Comparison of ENCODE assay signal across 8 cellular contexts in the genomic region with DNA sequence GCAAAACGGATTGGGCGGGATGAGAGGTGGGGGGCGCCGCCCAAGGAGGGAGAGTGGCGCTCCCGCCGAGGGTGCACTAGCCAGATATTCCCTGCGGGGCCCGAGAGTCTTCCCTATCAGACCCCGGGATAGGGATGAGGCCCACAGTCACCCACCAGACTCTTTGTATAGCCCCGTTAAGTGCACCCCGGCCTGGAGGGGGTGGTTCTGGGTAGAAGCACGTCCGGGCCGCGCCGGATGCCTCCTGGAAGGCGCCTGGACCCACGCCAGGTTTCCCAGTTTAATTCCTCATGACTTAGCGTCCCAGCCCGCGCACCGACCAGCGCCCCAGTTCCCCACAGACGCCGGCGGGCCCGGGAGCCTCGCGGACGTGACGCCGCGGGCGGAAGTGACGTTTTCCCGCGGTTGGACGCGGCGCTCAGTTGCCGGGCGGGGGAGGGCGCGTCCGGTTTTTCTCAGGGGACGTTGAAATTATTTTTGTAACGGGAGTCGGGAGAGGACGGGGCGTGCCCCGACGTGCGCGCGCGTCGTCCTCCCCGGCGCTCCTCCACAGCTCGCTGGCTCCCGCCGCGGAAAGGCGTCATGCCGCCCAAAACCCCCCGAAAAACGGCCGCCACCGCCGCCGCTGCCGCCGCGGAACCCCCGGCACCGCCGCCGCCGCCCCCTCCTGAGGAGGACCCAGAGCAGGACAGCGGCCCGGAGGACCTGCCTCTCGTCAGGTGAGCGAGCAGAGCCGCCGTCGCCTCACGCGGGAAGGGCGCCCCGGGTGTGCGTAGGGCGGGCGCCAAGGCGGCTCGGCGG. TPM values are rescaled to one million over a fixed set of nuclear protein-coding genes. Genes with fewer than 3 reads are reported as not detected.
DNase-seq lines count a peak whose midpoint lies in the region; ATAC-seq, FAIRE-seq and TF ChIP-seq lines count a peak whose summit lies in the region.

A gene (plus strand): TSS at position 421 of the 801 bp plus-strand sequence. CDS start 162 bp downstream, at position 583.

- POLR2A ChIA-PET in A549 (lab: Yijun Ruan, JAX), result interaction anchor here (0.8 to 1.0 kb wide), 2 partner anchors 266 to 277 kb away, joined by 3 to 5 read pairs; a partner anchor contains a TSS

- ATAC-seq in A549 (peak; percentile 93 to 97), GM18861 (IDR thresholded peaks at IDR 0.05; ENCODE audit: unreplicated experiment) (peak; percentile 63), HG03095 (IDR thresholded peaks at IDR 0.05; ENCODE audit: unreplicated experiment) (peak; percentile 61)

- 0 out of 5 replicates have a peak, but pooled peaks of 1 of the 2 experiments have one; percentile 9 for TF ChIP-seq RAD21 in A549 (conservative IDR thresholded peaks at IDR 0.05 in 1 of 2, IDR thresholded peaks at IDR 0.05 in 1 of 2)

- TF ChIP-seq POLR2A in A549 (IDR thresholded peaks at IDR 0.05; ENCODE audit: low read length) (peak; percentile 56), breast epithelium (IDR thresholded peaks at IDR 0.05) (peak; percentile 96)

- H3K9me3 ChIP-seq in A549, result no peaks in the 10 kb centered on the region
- H3K9me3 ChIP-seq in breast epithelium, result no peaks in the 10 kb centered on the region
- H3K9me3 ChIP-seq in iPS-18c (ENCODE audit: control insufficient read depth, insufficient read depth, low read length), result no peaks in the 10 kb centered on the region
- H3K9me3 ChIP-seq in skeletal muscle tissue (ENCODE audit: control insufficient read depth in 3 of 3, low read length in 3 of 3), result no peaks in the 10 kb centered on the region

- H3K9ac ChIP-seq in skeletal muscle tissue (ENCODE audit: low read depth in 1 of 3, low read length in 3 of 3), result peak within 1 kb of the TSS; percentile 79 to 99 (median 90)

- H3K27me3 ChIP-seq in breast epithelium, result no peaks in the 10 kb centered on the region
- H3K27me3 ChIP-seq in skeletal muscle tissue (ENCODE audit: control insufficient read depth in 3 of 3, insufficient read depth in 3 of 3, low read length in 3 of 3), result no peaks in the 10 kb centered on the region

- CTCF ChIA-PET in A549 (lab: Yijun Ruan, JAX), result no interaction called here

- FAIRE-seq in A549 (lab: Jason Lieb, UNC), result no peak

- H3K4me1 ChIP-seq in A549 (peaks cover 12% of the 10 kb centered on the region; the same call in 2 of the 3 replicates), breast epithelium (peaks cover 0 to 8% of the 10 kb centered on the region in 2 donors), skeletal muscle tissue (ENCODE audit: control insufficient read depth in 3 of 3, insufficient read depth in 3 of 3, low read length in 3 of 3) (peaks cover 2 to 18% (median 4%) of the 10 kb centered on the region in 3 donors)

- H3K4me3 ChIP-seq in A549 (peak within 1 kb of the TSS; percentile 83), breast epithelium (peak within 1 kb of the TSS; percentile 73 to 88 (median 84)), iPS-18c (ENCODE audit: insufficient read depth, low read depth, low read length) (peak within 1 kb of the TSS; percentile 90), skeletal muscle tissue (ENCODE audit: low read length in 3 of 3) (peak within 1 kb of the TSS; percentile 85 to 93 (median 87))

- no CpG with 5 or more reads among the region's 97 CpGs for WGBS in A549 (ENCODE audit: missing lambda C conversion rate)

- DNase-seq in A549 (ENCODE audit: low read depth in 1 of 2, low spot score in 1 of 2) (peak; percentile 57 to 88), NCI-H2196 (lab: John Stamatoyannopoulos, UW; ENCODE audit: unreplicated experiment) (peak; percentile 73), breast epithelium (ENCODE audit: low spot score in 2 of 2) (peak; percentile 85 to 86)

- peak within 1 kb of the TSS; percentile 87 to 96 for H3K27ac ChIP-seq in A549
- H3K27ac ChIP-seq in VCaP, result peak within 1 kb of the TSS; percentile 89
- H3K27ac ChIP-seq in breast epithelium, result peak within 1 kb of the TSS; percentile 98 to 99
- H3K27ac ChIP-seq in skeletal muscle tissue (ENCODE audit: low read depth, low read length), result peak within 1 kb of the TSS; percentile 96

- H3K36me3 ChIP-seq in breast epithelium (no peaks in the 10 kb centered on the region), skeletal muscle tissue (ENCODE audit: control insufficient read depth in 3 of 3, insufficient read depth in 3 of 3, low read length in 3 of 3) (no peaks in the 10 kb centered on the region)

- H3K4me2 ChIP-seq in A549, result peak within 1 kb of the TSS; percentile 89

- intact Hi-C loops in breast epithelium (cut with DNase I; ENCODE audit: low total_unique reads), result loop anchor here (10.0 kb wide), 1 partner anchor 159 kb away; no protein-coding TSS in a partner anchor

- TF ChIP-seq EP300 in A549 (IDR thresholded peaks at IDR 0.05), result no peak

- TF ChIP-seq CTCF in A549 (IDR thresholded peaks at IDR 0.05) (no peak), VCaP (conservative IDR thresholded peaks at IDR 0.05) (no peak), breast epithelium (IDR thresholded peaks at IDR 0.05) (no peak)

TF ChIP-seq in A549, 52 proteins besides CTCF, POLR2A, EP300 and RAD21 (continues in another document):
- TF ChIP-seq, protein P1, sequence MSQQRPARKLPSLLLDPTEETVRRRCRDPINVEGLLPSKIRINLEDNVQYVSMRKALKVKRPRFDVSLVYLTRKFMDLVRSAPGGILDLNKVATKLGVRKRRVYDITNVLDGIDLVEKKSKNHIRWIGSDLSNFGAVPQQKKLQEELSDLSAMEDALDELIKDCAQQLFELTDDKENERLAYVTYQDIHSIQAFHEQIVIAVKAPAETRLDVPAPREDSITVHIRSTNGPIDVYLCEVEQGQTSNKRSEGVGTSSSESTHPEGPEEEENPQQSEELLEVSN (IDR thresholded peaks at IDR 0.05; ENCODE audit: borderline replicate concordance, low read depth), result peak; percentile 66
- TF ChIP-seq, protein P2, sequence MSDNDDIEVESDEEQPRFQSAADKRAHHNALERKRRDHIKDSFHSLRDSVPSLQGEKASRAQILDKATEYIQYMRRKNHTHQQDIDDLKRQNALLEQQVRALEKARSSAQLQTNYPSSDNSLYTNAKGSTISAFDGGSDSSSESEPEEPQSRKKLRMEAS (IDR thresholded peaks at IDR 0.05), result peak; percentile 58
- TF ChIP-seq PHF8 (IDR thresholded peaks at IDR 0.05; ENCODE audit: borderline replicate concordance, low read depth), result peak; percentile 73
- TF ChIP-seq, protein P3, sequence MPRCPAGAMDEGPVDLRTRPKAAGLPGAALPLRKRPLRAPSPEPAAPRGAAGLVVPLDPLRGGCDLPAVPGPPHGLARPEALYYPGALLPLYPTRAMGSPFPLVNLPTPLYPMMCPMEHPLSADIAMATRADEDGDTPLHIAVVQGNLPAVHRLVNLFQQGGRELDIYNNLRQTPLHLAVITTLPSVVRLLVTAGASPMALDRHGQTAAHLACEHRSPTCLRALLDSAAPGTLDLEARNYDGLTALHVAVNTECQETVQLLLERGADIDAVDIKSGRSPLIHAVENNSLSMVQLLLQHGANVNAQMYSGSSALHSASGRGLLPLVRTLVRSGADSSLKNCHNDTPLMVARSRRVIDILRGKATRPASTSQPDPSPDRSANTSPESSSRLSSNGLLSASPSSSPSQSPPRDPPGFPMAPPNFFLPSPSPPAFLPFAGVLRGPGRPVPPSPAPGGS (IDR thresholded peaks at IDR 0.05), result peak; percentile 68; the same call in 1 of the 3 replicates
- TF ChIP-seq FOXS1 (CRISPR knock-in tag; IDR thresholded peaks at IDR 0.05), result no peak
- no peak for TF ChIP-seq CBX2 (IDR thresholded peaks at IDR 0.05; ENCODE audit: borderline replicate concordance, low read depth)
- TF ChIP-seq ZSCAN20 (CRISPR knock-in tag; IDR thresholded peaks at IDR 0.05), result no peak
- no peak for TF ChIP-seq JUNB (IDR thresholded peaks at IDR 0.05)
- TF ChIP-seq, protein P4, sequence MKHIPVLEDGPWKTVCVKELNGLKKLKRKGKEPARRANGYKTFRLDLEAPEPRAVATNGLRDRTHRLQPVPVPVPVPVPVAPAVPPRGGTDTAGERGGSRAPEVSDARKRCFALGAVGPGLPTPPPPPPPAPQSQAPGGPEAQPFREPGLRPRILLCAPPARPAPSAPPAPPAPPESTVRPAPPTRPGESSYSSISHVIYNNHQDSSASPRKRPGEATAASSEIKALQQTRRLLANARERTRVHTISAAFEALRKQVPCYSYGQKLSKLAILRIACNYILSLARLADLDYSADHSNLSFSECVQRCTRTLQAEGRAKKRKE (CRISPR knock-in tag; IDR thresholded peaks at IDR 0.05; ENCODE audit: low read depth), result no peak
- TF ChIP-seq GATA3 (IDR thresholded peaks at IDR 0.05; ENCODE audit: borderline replicate concordance), result no peak
- TF ChIP-seq TFCP2L1 (CRISPR knock-in tag; IDR thresholded peaks at IDR 0.05), result no peak
- TF ChIP-seq POLR2AphosphoS2 (conservative IDR thresholded peaks at IDR 0.05; ENCODE audit: low read length), result no peak
- no peak for TF ChIP-seq SREBF2 (IDR thresholded peaks at IDR 0.05)
- no peak for TF ChIP-seq ZNF302 (CRISPR knock-in tag; IDR thresholded peaks at IDR 0.05)
- TF ChIP-seq CHD2 (IDR thresholded peaks at IDR 0.05; ENCODE audit: low read length, partially characterized antibody), result no peak
- TF ChIP-seq JUN (IDR thresholded peaks at IDR 0.05), result peak in 1 of 2 experiments; percentile 83; a peak in 2 of 5 replicates
- TF ChIP-seq, protein P5, sequence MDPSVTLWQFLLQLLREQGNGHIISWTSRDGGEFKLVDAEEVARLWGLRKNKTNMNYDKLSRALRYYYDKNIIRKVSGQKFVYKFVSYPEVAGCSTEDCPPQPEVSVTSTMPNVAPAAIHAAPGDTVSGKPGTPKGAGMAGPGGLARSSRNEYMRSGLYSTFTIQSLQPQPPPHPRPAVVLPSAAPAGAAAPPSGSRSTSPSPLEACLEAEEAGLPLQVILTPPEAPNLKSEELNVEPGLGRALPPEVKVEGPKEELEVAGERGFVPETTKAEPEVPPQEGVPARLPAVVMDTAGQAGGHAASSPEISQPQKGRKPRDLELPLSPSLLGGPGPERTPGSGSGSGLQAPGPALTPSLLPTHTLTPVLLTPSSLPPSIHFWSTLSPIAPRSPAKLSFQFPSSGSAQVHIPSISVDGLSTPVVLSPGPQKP (IDR thresholded peaks at IDR 0.05; ENCODE audit: low read depth, low read length), result no peak
- TF ChIP-seq MYC (IDR thresholded peaks at IDR 0.05; ENCODE audit: borderline replicate concordance, low read length), result 0 out of 2 replicates have a peak, but pooled peaks have one; percentile 11
- no peak for TF ChIP-seq NPAS2 (CRISPR knock-in tag; IDR thresholded peaks at IDR 0.05; ENCODE audit: borderline replicate concordance)

RNA-seq across cellular contexts. Expression of the gene that starts here (rescaled TPM):
- polyA plus RNA-seq in A549 (2011; rRNA removed) (22.2 and 23.8 TPM in 2 replicates), A549 (2017; fragmentation: RNase III; extraction: RNeasy Plus Mini Kit Qiagen cat#74134 plus additional on column Dnase treatment) (16.8 to 17.7 TPM (median 16.9 TPM) in 3 replicates)
- 5.9 and 6.6 TPM in 2 replicates for polyA plus RNA-seq in A549 (2012; cell fraction: cytosol; rRNA removed)
- polyA plus RNA-seq in A549 (2012; cell fraction: nucleus; rRNA removed), result 2.9 and 3.3 TPM in 2 replicates
- 4.7 and 7.5 TPM in 2 replicates for polyA minus RNA-seq in A549 (2011; rRNA and poly(A)+ RNA removed)
- total RNA-seq in breast epithelium (10 to 100 TPM; 24.0 to 45.2 (median 43.6) TPM), skeletal muscle tissue (39.7 TPM)

Comparison
In these comparisons a context has a peak if more than half of its experiments do, and no peak if none do; other contexts are left out.
1. Peak in every context shown above with its lines: DNase-seq, ATAC-seq, H3K4me3 ChIP-seq and H3K27ac ChIP-seq.